Comparison of ENCODE assay signal across 1 cellular context in genomic region chr2:241859436-241860183, GRCh38.
TF ChIP-seq lines count a peak whose summit lies in the region.

No MANE protein-coding gene starts in this region.

TF ChIP-seq in K562, 482 proteins besides CTCF, POLR2A, EP300 and RAD21 (continues in another document):
- no peak for TF ChIP-seq HDAC8 (tag; IDR thresholded peaks at IDR 0.05)
- TF ChIP-seq VEZF1 (CRISPR knock-in tag; IDR thresholded peaks at IDR 0.05) = peak; percentile 43; the same call in 1 of the 2 replicates
- TF ChIP-seq PATZ1 (CRISPR knock-in tag; IDR thresholded peaks at IDR 0.05; ENCODE audit: borderline replicate concordance) = no peak
- TF ChIP-seq CEBPZ (IDR thresholded peaks at IDR 0.05; ENCODE audit: borderline replicate concordance, low read depth, low read length) = no peak
- no peak for TF ChIP-seq MBD2 (IDR thresholded peaks at IDR 0.05; ENCODE audit: borderline replicate concordance, low read depth)
- peak; percentile 91 for TF ChIP-seq KLF13 (tag; IDR thresholded peaks at IDR 0.05; ENCODE audit: borderline replicate concordance, low read depth)
- no peak for TF ChIP-seq ERF (CRISPR knock-in tag; IDR thresholded peaks at IDR 0.05)
- peak; percentile 14 for TF ChIP-seq CTCFL (IDR thresholded peaks at IDR 0.05; ENCODE audit: borderline replicate concordance, insufficient read depth, low read depth, low read length, poor library complexity, severe bottlenecking)
- TF ChIP-seq MCM7 (IDR thresholded peaks at IDR 0.05) = no peak
- peak; percentile 84 for TF ChIP-seq KLF1 (tag; IDR thresholded peaks at IDR 0.05)
- no peak for TF ChIP-seq TCF7 (IDR thresholded peaks at IDR 0.05; ENCODE audit: borderline replicate concordance)
- TF ChIP-seq ZNF740 (CRISPR knock-in tag; IDR thresholded peaks at IDR 0.05) = peak; percentile 83
- no peak for TF ChIP-seq ZNF740 (tag; IDR thresholded peaks at IDR 0.05)
- TF ChIP-seq CHD7 (IDR thresholded peaks at IDR 0.05; ENCODE audit: low read depth, low read length) = no peak
- peak; percentile 18; the same call in 1 of the 2 replicates for TF ChIP-seq CTBP1 (IDR thresholded peaks at IDR 0.05; ENCODE audit: borderline replicate concordance)
- TF ChIP-seq SOX6 (IDR thresholded peaks at IDR 0.05) = no peak
- no peak for TF ChIP-seq ZNF407 (IDR thresholded peaks at IDR 0.05; ENCODE audit: low read depth)
- TF ChIP-seq SMARCE1 (IDR thresholded peaks at IDR 0.05) = no peak
